In the genomic region with DNA sequence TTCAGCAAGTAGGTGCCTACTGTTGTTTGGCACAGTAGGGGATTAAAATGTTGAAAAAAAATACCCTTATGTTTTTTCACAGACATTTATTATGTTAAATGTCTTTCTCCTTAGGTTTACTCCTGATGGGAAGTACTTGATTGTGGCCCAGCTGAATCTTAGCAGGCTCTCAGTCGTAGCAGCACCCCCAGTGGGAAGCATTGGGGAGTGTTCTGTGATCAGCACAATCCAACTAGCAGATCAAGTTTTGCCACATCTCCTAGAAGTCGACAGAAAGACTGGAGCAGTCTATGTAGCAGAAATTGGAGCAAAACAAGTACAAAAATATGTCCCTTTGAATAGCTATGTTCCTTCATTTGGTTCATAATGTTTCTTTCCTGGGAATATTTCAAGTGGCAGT, we compare ENCODE assay signal across 16 cellular contexts. TPM values are rescaled to one million over a fixed set of nuclear protein-coding genes. Genes with fewer than 3 reads are reported as not detected.
DNase-seq lines count a peak whose midpoint lies in the region; ATAC-seq and TF ChIP-seq lines count a peak whose summit lies in the region.
"Had no signal": no experiment of that assay in that cellular context is flagged by ENCODE, and none has a peak within 500 bp of the region (broad histone marks: within the 10 kb centered on the region; RNA-seq: fewer than 3 reads in every experiment).

No MANE protein-coding gene starts in this region.

- CTCF ChIA-PET in Calu3 (lab: Charles Lee), result no interaction called here

- H3K27ac Mint-ChIP-seq in Calu3 (ENCODE audit: unreplicated experiment) (no peak overlapping the region), chondrocyte (ENCODE audit: unreplicated experiment) (no peak overlapping the region), nephron progenitor cell (peak overlapping the region; percentile 33)
- H3K27ac Mint-ChIP-seq: nephron had no signal

- H3K36me3 Mint-ChIP-seq in Calu3 (ENCODE audit: insufficient read depth, unreplicated experiment), result no peaks in the 10 kb centered on the region
- peaks cover 7% of the 10 kb centered on the region for H3K36me3 Mint-ChIP-seq in chondrocyte (ENCODE audit: low read depth)
- H3K36me3 Mint-ChIP-seq in nephron progenitor cell (ENCODE audit: low read depth), result peaks cover 33% of the 10 kb centered on the region

- H3K9me3 Mint-ChIP-seq in Calu3 (ENCODE audit: low read depth, unreplicated experiment) (no peaks in the 10 kb centered on the region), chondrocyte (ENCODE audit: low read depth) (no peaks in the 10 kb centered on the region), nephron progenitor cell (no peaks in the 10 kb centered on the region)
- H3K9me3 Mint-ChIP-seq: activated T-helper 1 cell treated with anti-CD3 and anti-CD28 coated beads, Interleukin-12 subunit alpha, Interleukin-12 subunit beta, Interleukin-2, Interleukin-4 antibody, amounts not matched to agents 30 ng/mL and 10 ng/mL and 1 ng/mL, durations not matched to agents 14 hours and 24 hours and 36 hours; nephron had no signal

- no peak for ATAC-seq in GM19463 (IDR thresholded peaks at IDR 0.05; ENCODE audit: unreplicated experiment)

- no peak for TF ChIP-seq CTCF in Calu3 (IDR thresholded peaks at IDR 0.05; ENCODE audit: unreplicated experiment)
- peak; percentile 21; the same call in 1 of the 2 replicates for TF ChIP-seq CTCF in LNCAP (IDR thresholded peaks at IDR 0.05)
- TF ChIP-seq CTCF in chondrocyte (IDR thresholded peaks at IDR 0.05), result peak; percentile 17
- peak; percentile 5 for TF ChIP-seq CTCF in nephron progenitor cell (IDR thresholded peaks at IDR 0.05)

- no peak overlapping the region for H3K4me3 Mint-ChIP-seq in Calu3 (ENCODE audit: low read depth, unreplicated experiment)
- H3K4me3 Mint-ChIP-seq in chondrocyte (ENCODE audit: unreplicated experiment), result no peak overlapping the region
- no peak overlapping the region for H3K4me3 Mint-ChIP-seq in nephron progenitor cell
- H3K4me3 Mint-ChIP-seq: activated T-helper 1 cell treated with anti-CD3 and anti-CD28 coated beads, Interleukin-12 subunit alpha, Interleukin-12 subunit beta, Interleukin-2, Interleukin-4 antibody, amounts not matched to agents 30 ng/mL and 10 ng/mL and 1 ng/mL, durations not matched to agents 14 hours and 24 hours and 36 hours; nephron had no signal

- H3K27me3 Mint-ChIP-seq in Calu3 (ENCODE audit: unreplicated experiment), result no peaks in the 10 kb centered on the region
- H3K27me3 Mint-ChIP-seq in chondrocyte (ENCODE audit: low read depth), result no peaks in the 10 kb centered on the region
- H3K27me3 Mint-ChIP-seq in nephron progenitor cell (ENCODE audit: low read depth, poor library complexity), result no peaks in the 10 kb centered on the region

- BruUV-seq in Calu3 (replicated peaks; lab: Mats Ljungman, UMichigan), result no TSS peak

- H3K4me1 Mint-ChIP-seq in Calu3 (ENCODE audit: low read depth, unreplicated experiment), result no peaks in the 10 kb centered on the region
- H3K4me1 Mint-ChIP-seq in chondrocyte (ENCODE audit: low read depth), result no peaks in the 10 kb centered on the region
- H3K4me1 Mint-ChIP-seq in nephron progenitor cell, result no peaks in the 10 kb centered on the region

- DNase-seq in Calu3 (peak; percentile 31), chondrocyte (ENCODE audit: low spot score) (no peak), nephron progenitor cell (no peak), A172 (ENCODE audit: low spot score) (no peak), GDM1 (lab: John Stamatoyannopoulos, UW) (no peak), C1 segment of cervical spinal cord (lab: John Stamatoyannopoulos, UW) (no peak)
- DNase-seq: esophagus squamous epithelium, kidney glomerular epithelial cell, NCI-H2227 treated with DMSO at 0.1 percent for 48 hours, SHP77 had no signal

- intact Hi-C loops in Calu3 (cut with micrococcal nuclease; ENCODE audit: unreplicated experiment), result loop anchor here (10.0 kb wide), 1 partner anchor 627 kb away; no protein-coding TSS in a partner anchor

RNA-seq across cellular contexts. Expression of gene NHLRC3, which starts 9.3 kb away (rescaled TPM):
- total RNA-seq in Calu3 (2022) (23.1 and 23.5 TPM in 2 replicates), chondrocyte (18.2 to 22.8 TPM (median 20.2 TPM) in 3 replicates)
- 15.8 and 19.8 TPM in 2 replicates for total RNA-seq in A172 (2014; rRNA removed; shearing (Covaris generic))

RNA-seq across cellular contexts. Expression of gene PROSER1, which starts 9.7 kb away (rescaled TPM):
- total RNA-seq in Calu3 (2022) (36.0 and 39.5 TPM in 2 replicates), chondrocyte (19.4 to 24.1 TPM (median 23.4 TPM) in 3 replicates)
- total RNA-seq in A172 (2014; rRNA removed; shearing (Covaris generic)), result 8.7 and 9.7 TPM in 2 replicates

RNA-seq across cellular contexts. Expression of gene STOML3, which starts 56.9 kb away (rescaled TPM):
- total RNA-seq in Calu3 (2022) (not detected in 2 replicates), chondrocyte (not detected in 3 replicates)
- total RNA-seq in A172 (2014; rRNA removed; shearing (Covaris generic)), result not detected in 2 replicates
- total RNA-seq: activated T-helper 1 cell treated with anti-CD3 and anti-CD28 coated beads, Interleukin-12 subunit alpha, Interleukin-12 subunit beta, Interleukin-2, Interleukin-4 antibody, amounts not matched to agents 30 ng/mL and 10 ng/mL and 1 ng/mL, durations not matched to agents 14 hours and 24 hours and 36 hours; cardiac muscle cell; esophagus squamous epithelium; LHCN-M2 had no signal
